In genomic region chr11:64894070-64894811, GRCh38 we compare ENCODE assay signal across 7 cellular contexts. TPM values are rescaled to one million over a fixed set of nuclear protein-coding genes. Genes with fewer than 3 reads are reported as not detected.
DNase-seq lines count a peak whose midpoint lies in the region; ATAC-seq and TF ChIP-seq lines count a peak whose summit lies in the region.

No MANE protein-coding gene starts in this region.

- TF ChIP-seq CTCF in GM12873 (IDR thresholded peaks at IDR 0.05; ENCODE audit: insufficient read depth, low read depth, low read length, missing control alignments) = peak; percentile 94
- TF ChIP-seq CTCF in nephron (IDR thresholded peaks at IDR 0.05; ENCODE audit: unreplicated experiment in 3 of 3) = peak; percentile 74 to 82 (median 79)

- no peaks in the 10 kb centered on the region for H3K9me3 Mint-ChIP-seq in nephron

- H3K36me3 ChIP-seq in NT2/D1 (ENCODE audit: insufficient read depth, insufficient read length, low read length) = peaks cover 44% of the 10 kb centered on the region

- H3K27me3 ChIP-seq in NT2/D1 (ENCODE audit: insufficient read depth, insufficient read length) = no peaks in the 10 kb centered on the region

- peak overlapping the region; percentile 59 for H3K9ac ChIP-seq in NT2/D1 (ENCODE audit: insufficient read length, low read depth)

- H3K4me3 ChIP-seq in NT2/D1 (ENCODE audit: insufficient read length, low read depth) = no peak overlapping the region

- DNase-seq in NT2/D1 (ENCODE audit: low read depth, low spot score) = peak; percentile 75
- peak; percentile 95 for DNase-seq in activated CD8-positive, alpha-beta memory T cell treated with anti-CD3 and anti-CD28 coated beads, Interleukin-2, amount 50 U/mL, for 4 hours
- peak; percentile 98 for DNase-seq in stimulated activated naive CD8-positive, alpha-beta T cell treated with anti-CD3 and anti-CD28 coated beads, Interleukin-15, Interleukin-2, amounts not matched to agents 100 U/mL and 50 U/mL, for 24 hours

- no peaks in the 10 kb centered on the region for H3K9me3 ChIP-seq in NT2/D1 (ENCODE audit: insufficient read depth, low read length)

- H3K4me1 Mint-ChIP-seq in nephron = no peaks in the 10 kb centered on the region

- peak; percentile 57 for ATAC-seq in HG03342 (IDR thresholded peaks at IDR 0.05; ENCODE audit: unreplicated experiment)
- peak; percentile 62 for ATAC-seq in esophagus mucosa
- peak; percentile 94 for ATAC-seq in stimulated activated naive CD8-positive, alpha-beta T cell treated with anti-CD3 and anti-CD28 coated beads, Interleukin-15, Interleukin-2, amounts not matched to agents 100 U/mL and 50 U/mL, for 24 hours

- no peak overlapping the region for H3K4me3 Mint-ChIP-seq in nephron

- peaks cover 6% of the 10 kb centered on the region for H3K36me3 Mint-ChIP-seq in nephron (ENCODE audit: low read depth)

- peak overlapping the region in 1 of 3 experiments; percentile 57 for H3K27ac Mint-ChIP-seq in nephron

- no peaks in the 10 kb centered on the region for H3K27me3 Mint-ChIP-seq in nephron (ENCODE audit: low read depth)

- H3K4me1 ChIP-seq in NT2/D1 (ENCODE audit: insufficient read depth, insufficient read length) = peaks cover 18% of the 10 kb centered on the region

RNA-seq across cellular contexts. Expression of gene EHD1, which starts 15.8 kb away (rescaled TPM):
- total RNA-seq in esophagus mucosa = 25.6 TPM

RNA-seq across cellular contexts. Expression of gene ATG2A, which starts 22.8 kb away (rescaled TPM):
- total RNA-seq in esophagus mucosa = 10.7 TPM

RNA-seq across cellular contexts. Expression of gene PPP2R5B, which starts 30.2 kb away (rescaled TPM):
- 7.0 TPM for total RNA-seq in esophagus mucosa

RNA-seq across cellular contexts. Expression of gene GPHA2, which starts 41.5 kb away (rescaled TPM):
- total RNA-seq in esophagus mucosa = not detected

RNA-seq across cellular contexts. Expression of gene CDC42BPG, which starts 49.8 kb away (rescaled TPM):
- total RNA-seq in esophagus mucosa = 20.5 TPM
